Comparison of ENCODE assay signal across 17 cellular contexts in genomic region chr12:105369014-105369413, GRCh38. TPM values are rescaled to one million over a fixed set of nuclear protein-coding genes. Genes with fewer than 3 reads are reported as not detected.
DNase-seq lines count a peak whose midpoint lies in the region; ATAC-seq and TF ChIP-seq lines count a peak whose summit lies in the region.
"Had no signal": no experiment of that assay in that cellular context is flagged by ENCODE, and none has a peak within 500 bp of the region (broad histone marks: within the 10 kb centered on the region; RNA-seq: fewer than 3 reads in every experiment).

No MANE protein-coding gene starts in this region.

- no peak overlapping the region for H3K27ac Mint-ChIP-seq in endothelial cell (ENCODE audit: unreplicated experiment)
- H3K27ac Mint-ChIP-seq: activated T-helper 17 cell treated with anti-CD3 and anti-CD28 coated beads, Interleukin-2, amount 50 U/mL, for 72 hours had no signal

- H3K27ac ChIP-seq in DND-41 (ENCODE audit: low read length) = no peak overlapping the region
- H3K27ac ChIP-seq: colonic mucosa, SK-N-MC had no signal

- H3K4me3 ChIP-seq in DND-41 (ENCODE audit: low read depth in 1 of 2, low read length in 2 of 2) (no peak overlapping the region), choroid plexus epithelial cell (ENCODE audit: low read depth, low read length) (no peak overlapping the region)
- H3K4me3 ChIP-seq: colonic mucosa, SK-N-MC had no signal

- TF ChIP-seq CTCF in DND-41 (IDR thresholded peaks at IDR 0.05; ENCODE audit: borderline replicate concordance, extremely low read depth, low read length, poor library complexity, severe bottlenecking) = peak; percentile 7
- TF ChIP-seq CTCF in choroid plexus epithelial cell (conservative IDR thresholded peaks at IDR 0.05; ENCODE audit: low read depth, low read length) = peak; percentile 56
- no peak for TF ChIP-seq CTCF in endothelial cell (IDR thresholded peaks at IDR 0.05; ENCODE audit: unreplicated experiment)

- no peaks in the 10 kb centered on the region for H3K4me1 ChIP-seq in DND-41 (ENCODE audit: insufficient read depth, low read length)
- H3K4me1 ChIP-seq: colonic mucosa had no signal

- no peaks in the 10 kb centered on the region for H3K27me3 ChIP-seq in DND-41 (ENCODE audit: insufficient read depth, low read length, poor library complexity)
- H3K27me3 ChIP-seq: colonic mucosa had no signal

- intact Hi-C loops in left cardiac atrium (cut with DNase I) = no loop called here

- ATAC-seq in DND-41 (ENCODE audit: insufficient read depth, low read depth) (no peak), left cardiac atrium (no peak), HG03457 (IDR thresholded peaks at IDR 0.05; ENCODE audit: unreplicated experiment) (no peak)
- ATAC-seq: activated T-helper 17 cell treated with anti-CD3 and anti-CD28 coated beads, Interleukin-2, amount 50 U/mL, for 72 hours had no signal

- H3K9me3 ChIP-seq in DND-41 (ENCODE audit: insufficient read depth, low read length, severe bottlenecking) = no peaks in the 10 kb centered on the region
- H3K9me3 ChIP-seq: colonic mucosa had no signal

- no peak overlapping the region for H3K9ac ChIP-seq in DND-41 (ENCODE audit: low read depth, low read length)

- H3K4me3 Mint-ChIP-seq in endothelial cell (ENCODE audit: unreplicated experiment) = no peak overlapping the region
- H3K4me3 Mint-ChIP-seq: activated T-helper 17 cell treated with anti-CD3 and anti-CD28 coated beads, Interleukin-2, amount 50 U/mL, for 72 hours had no signal

- H3K4me2 ChIP-seq in DND-41 (ENCODE audit: insufficient read depth, low read length) = no peak overlapping the region

- no peaks in the 10 kb centered on the region for H4K20me1 ChIP-seq in DND-41 (ENCODE audit: insufficient read depth, low read length)

- H3K36me3 ChIP-seq in DND-41 (ENCODE audit: insufficient read depth, low read length) = peaks cover 77% of the 10 kb centered on the region
- H3K36me3 ChIP-seq: colonic mucosa had no signal

- H3K79me2 ChIP-seq in DND-41 (ENCODE audit: insufficient read depth, low read length) = peaks cover 10% of the 10 kb centered on the region; the same call in 1 of the 2 replicates

- no peak overlapping the region for H2AFZ ChIP-seq in DND-41 (ENCODE audit: low read depth, low read length)

- H3K27me3 Mint-ChIP-seq in endothelial cell (ENCODE audit: unreplicated experiment) = no peaks in the 10 kb centered on the region
- H3K27me3 Mint-ChIP-seq: activated T-helper 17 cell treated with anti-CD3 and anti-CD28 coated beads, Interleukin-2, amount 50 U/mL, for 72 hours; progenitor cell of endocrine pancreas had no signal

- peaks cover 2% of the 10 kb centered on the region for H3K4me1 Mint-ChIP-seq in endothelial cell (ENCODE audit: unreplicated experiment)

- H3K9me3 Mint-ChIP-seq in endothelial cell (ENCODE audit: unreplicated experiment) = no peaks in the 10 kb centered on the region
- H3K9me3 Mint-ChIP-seq: activated T-helper 17 cell treated with anti-CD3 and anti-CD28 coated beads, Interleukin-2, amount 50 U/mL, for 72 hours had no signal

- DNase-seq in DND-41 (no peak), M059J (ENCODE audit: low read depth) (peak; percentile 43), choroid plexus epithelial cell (ENCODE audit: low read depth) (peak; percentile 81), myocyte (ENCODE audit: low read depth) (peak; percentile 73), endothelial cell (ENCODE audit: low spot score) (no peak), left cardiac atrium (no peak), amniotic stem cell (lab: John Stamatoyannopoulos, UW) (no peak)
- DNase-seq: activated CD4-positive, CD25-positive, alpha-beta regulatory T cell treated with anti-CD3 and anti-CD28 coated beads, Interleukin-2, amount 50 U/mL, for 72 hours; colonic mucosa; DMS53; NCI-H1048; NCI-H69; stimulated activated CD4-positive, alpha-beta T cell treated with anti-CD3 and anti-CD28 coated beads, Interleukin-4, amount 100 ng/mL, for 24 hours had no signal

- peaks cover 4% of the 10 kb centered on the region for H3K36me3 Mint-ChIP-seq in endothelial cell (ENCODE audit: low read depth, unreplicated experiment)

RNA-seq across cellular contexts. Expression of gene C12orf75, which starts 38.5 kb away (rescaled TPM):
- total RNA-seq in M059J (2014; rRNA removed; shearing (Covaris generic)) = 555 and 669 TPM in 2 replicates
- total RNA-seq in myocyte = 38.7 and 41.4 TPM in 2 replicates
- polyA plus RNA-seq in myocyte (2012) = 89.8 TPM
- 24.0 TPM for total RNA-seq in endothelial cell (ENCODE audit: unreplicated experiment)
- 1 to 10 TPM; 2.8 to 4.8 TPM for total RNA-seq in left cardiac atrium

Comparison
In these comparisons a context has a peak if more than half of its experiments do, and no peak if none do; other contexts are left out.
1. DNase-seq: peak in M059J (single experiment), choroid plexus epithelial cell (single experiment) and myocyte (single experiment); none in DND-41 (single experiment), endothelial cell (single experiment), left cardiac atrium (single experiment) and amniotic stem cell (single experiment).
2. RNA of gene C12orf75, which starts 38.5 kb away (total RNA-seq): 555 to 669 TPM in M059J; 38.7 to 41.4 TPM in myocyte, 24.0 TPM in endothelial cell (single experiment) and 2.8 to 4.8 TPM in left cardiac atrium; every median in the first group is over 10 times any median in the second.